ENCODE assay signal across 1 cellular context in genomic region chr6:20328266-20328946, GRCh38.
TF ChIP-seq lines count a peak whose summit lies in the region.

No MANE protein-coding gene starts in this region.

TF ChIP-seq in GM23338, 12 proteins besides CTCF, POLR2A, EP300 and RAD21 (continued from another document):
- no peak for TF ChIP-seq REST (IDR thresholded peaks at IDR 0.05; ENCODE audit: unreplicated experiment)
- no peak for TF ChIP-seq EZH2phosphoT487 (IDR thresholded peaks at IDR 0.05; ENCODE audit: unreplicated experiment)
- TF ChIP-seq POLR2AphosphoS5 (IDR thresholded peaks at IDR 0.05; ENCODE audit: low read depth) = no peak
- no peak for TF ChIP-seq ZNF331 (CRISPR knock-in tag; IDR thresholded peaks at IDR 0.05; ENCODE audit: low read depth)
- no peak for TF ChIP-seq ETS1 (IDR thresholded peaks at IDR 0.05)
